8 cellular contexts compared by ENCODE assay signal in genomic region chr1:42913426-42914091, GRCh38. TPM values are rescaled to one million over a fixed set of nuclear protein-coding genes. Genes with fewer than 3 reads are reported as not detected.
A peak's percentile ranks its signal among the peaks of the same experiment; 100 is the strongest.
DNase-seq lines count a peak whose midpoint lies in the region; ATAC-seq and TF ChIP-seq lines count a peak whose summit lies in the region.

No MANE protein-coding gene starts in this region.

- H3K27me3 ChIP-seq in BJ (ENCODE audit: control insufficient read depth, insufficient read depth, low read length), result no peaks in the 10 kb centered on the region
- no peaks in the 10 kb centered on the region for H3K27me3 ChIP-seq in aorta (ENCODE audit: control insufficient read depth in 1 of 2, insufficient read depth in 2 of 2, low read length in 1 of 2)

- TF ChIP-seq POLR2A in erythroblast (IDR thresholded peaks at IDR 0.05; ENCODE audit: low read length), result no peak

- ATAC-seq in aorta (ENCODE audit: low FRiP score) (peak; percentile 74), GM19397 (IDR thresholded peaks at IDR 0.05; ENCODE audit: unreplicated experiment) (no peak)

- WGBS in aorta, 2 donors, result 48 to 55% methylated on average over 5 of the region's 5 CpGs

- POLR2A ChIA-PET in BJ (lab: Charles Lee), result interaction anchor here (2.0 kb wide), 1 partner anchor 160 kb away, joined by 4 read pairs; no protein-coding TSS in a partner anchor

- DNase-seq in BJ (ENCODE audit: low read depth) (peak; percentile 35), GM19238 (ENCODE audit: insufficient read length, low spot score) (peak; percentile 48), NCI-H226 (peak; percentile 48), erythroblast (lab: John Stamatoyannopoulos, UW) (peak; percentile 83 to 88), mucosa of gallbladder (ENCODE audit: low spot score) (peak; percentile 78), aorta (no peak)

- peaks cover 4% of the 10 kb centered on the region for H3K9me3 ChIP-seq in aorta (ENCODE audit: control insufficient read depth, low read length)

- intact Hi-C loops in aorta (cut with DNase I), result loop anchor here (2.0 kb wide), 1 partner anchor 159 kb away; no protein-coding TSS in a partner anchor

- CTCF ChIA-PET in BJ (lab: Yijun Ruan, JAX), result interaction anchor here (0.6 to 15.4 kb wide), 22 partner anchors 10 to 319 kb away, joined by 3 to 474 read pairs (median 4); partner anchors contain the start of genes C1orf50 and P3H1

- no peaks in the 10 kb centered on the region for H3K36me3 ChIP-seq in BJ (ENCODE audit: control insufficient read depth, insufficient read depth, low read length)
- H3K36me3 ChIP-seq in aorta (ENCODE audit: control insufficient read depth in 1 of 2, insufficient read depth in 2 of 2, low read length in 1 of 2), result no peaks in the 10 kb centered on the region

- H3K4me3 ChIP-seq in BJ (ENCODE audit: low read depth, low read length) (no peak overlapping the region), WI38 (ENCODE audit: low read depth, low read length) (no peak overlapping the region), aorta (ENCODE audit: low read length in 2 of 2) (peak overlapping the region in 1 of 2 donors; percentile 3)

- no peaks in the 10 kb centered on the region for H3K4me1 ChIP-seq in aorta (ENCODE audit: control insufficient read depth in 1 of 2, insufficient read depth in 2 of 2, low read length in 2 of 2)

- no peak overlapping the region for H3K27ac ChIP-seq in aorta (ENCODE audit: low read depth in 1 of 2, low read length in 2 of 2)

- TF ChIP-seq CTCF in BJ (IDR thresholded peaks at IDR 0.05; ENCODE audit: insufficient read depth, low read depth, low read length), result peak; percentile 83
- TF ChIP-seq CTCF in WI38 (IDR thresholded peaks at IDR 0.05; ENCODE audit: low read depth, low read length), result peak; percentile 80

RNA-seq across cellular contexts. Expression of gene SLC2A1, which starts 45.1 kb away (rescaled TPM):
- polyA plus RNA-seq in BJ (2011; rRNA removed), result 100 and 193 TPM in 2 replicates
- polyA minus RNA-seq in BJ (2011; rRNA and poly(A)+ RNA removed), result 92.4 and 93.5 TPM in 2 replicates
- total RNA-seq in mucosa of gallbladder, result 142 TPM
- total RNA-seq in aorta, result 100 to 1,000 TPM in 1 of 2 donors, 10 to 100 TPM in 1; 87.7 to 124 TPM
- polyA plus RNA-seq in aorta, result 10 to 100 TPM in 1 of 2 donors, 1 to 10 TPM in 1; 6.4 to 11.6 TPM

Comparison
In these comparisons a context has a peak if more than half of its experiments do, and no peak if none do; other contexts are left out.
1. DNase-seq: peak in BJ (single experiment), GM19238 (single experiment), NCI-H226 (single experiment), erythroblast (2 of 2) and mucosa of gallbladder (single experiment); none in aorta (0 of 2).